In genomic region chr6:145772846-145773245, GRCh38 we compare ENCODE assay signal across 9 cellular contexts.
"Had no signal": no experiment of that assay in that cellular context is flagged by ENCODE, and none has a peak within 500 bp of the region (broad histone marks: within the 10 kb centered on the region; RNA-seq: fewer than 3 reads in every experiment).

No MANE protein-coding gene starts in this region.

- DNase-seq: GM23248, GOT3, H7, HFFc6, KBM-7 had no signal

- H3K4me1 Mint-ChIP-seq: IgD-negative memory B cell had no signal

- H3K9me3 ChIP-seq: HAP-1 had no signal

- ATAC-seq: HCT116 had no signal

- H3K4me1 ChIP-seq: HAP-1 had no signal

- H3K27ac Mint-ChIP-seq: HFFc6, IgD-negative memory B cell had no signal

- H3K4me3 Mint-ChIP-seq: HFFc6, IgD-negative memory B cell had no signal

- H3K36me3 ChIP-seq: HAP-1 had no signal

- H3K4me2 ChIP-seq: KMS-11 had no signal

- H3K27ac ChIP-seq: GM23248, KMS-11 had no signal

- H3K36me3 Mint-ChIP-seq: IgD-negative memory B cell had no signal

- H3K9ac ChIP-seq: GM23248, KMS-11 had no signal

- H2AFZ ChIP-seq: GM23248 had no signal

- H3K27me3 Mint-ChIP-seq: IgD-negative memory B cell had no signal

- H3K4me3 ChIP-seq: GM23248, HAP-1 had no signal
